Comparison of ENCODE assay signal across 1 cellular context in the genomic region with DNA sequence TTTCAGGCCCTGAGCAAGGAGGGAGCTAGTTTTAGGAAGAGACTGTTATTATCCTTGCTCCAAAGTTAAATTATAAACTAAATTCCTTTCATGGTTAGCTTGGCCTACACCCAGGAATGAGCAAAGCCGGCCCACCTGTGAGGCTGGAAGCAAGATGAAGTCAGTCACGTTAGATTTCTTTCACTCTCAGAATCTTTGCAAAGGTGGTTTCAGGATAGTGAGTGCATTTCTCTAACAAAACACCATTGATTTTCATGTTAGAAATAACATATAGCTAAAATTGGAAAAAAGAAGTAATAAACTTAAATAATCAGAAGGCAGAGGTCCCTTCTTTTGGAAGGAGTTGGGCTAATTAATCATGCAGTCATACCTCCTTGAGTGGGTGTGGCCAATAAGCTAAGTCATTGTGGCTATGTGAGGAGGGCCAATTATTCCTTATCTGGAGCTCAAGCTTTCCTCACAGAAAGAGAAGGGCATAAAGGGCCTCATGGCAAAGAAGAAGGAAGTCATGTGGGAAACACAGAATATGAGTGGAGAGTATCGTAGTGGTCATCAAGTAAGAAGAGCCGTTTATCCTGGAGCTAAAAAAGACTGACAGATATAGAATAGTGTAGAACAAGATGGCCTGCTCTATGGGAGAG.
A peak's percentile ranks its signal among the peaks of the same experiment; 100 is the strongest.
TF ChIP-seq lines count a peak whose summit lies in the region.
"Not testable (repeated sequence)": the region's sequence is repeated elsewhere in the genome, so short reads cannot be mapped to it uniquely, and the experiment has no call there.

No MANE protein-coding gene starts in this region.

TF ChIP-seq in K562, 482 proteins besides CTCF, POLR2A, EP300 and RAD21 (continued from another document):
- TF ChIP-seq, protein P1, sequence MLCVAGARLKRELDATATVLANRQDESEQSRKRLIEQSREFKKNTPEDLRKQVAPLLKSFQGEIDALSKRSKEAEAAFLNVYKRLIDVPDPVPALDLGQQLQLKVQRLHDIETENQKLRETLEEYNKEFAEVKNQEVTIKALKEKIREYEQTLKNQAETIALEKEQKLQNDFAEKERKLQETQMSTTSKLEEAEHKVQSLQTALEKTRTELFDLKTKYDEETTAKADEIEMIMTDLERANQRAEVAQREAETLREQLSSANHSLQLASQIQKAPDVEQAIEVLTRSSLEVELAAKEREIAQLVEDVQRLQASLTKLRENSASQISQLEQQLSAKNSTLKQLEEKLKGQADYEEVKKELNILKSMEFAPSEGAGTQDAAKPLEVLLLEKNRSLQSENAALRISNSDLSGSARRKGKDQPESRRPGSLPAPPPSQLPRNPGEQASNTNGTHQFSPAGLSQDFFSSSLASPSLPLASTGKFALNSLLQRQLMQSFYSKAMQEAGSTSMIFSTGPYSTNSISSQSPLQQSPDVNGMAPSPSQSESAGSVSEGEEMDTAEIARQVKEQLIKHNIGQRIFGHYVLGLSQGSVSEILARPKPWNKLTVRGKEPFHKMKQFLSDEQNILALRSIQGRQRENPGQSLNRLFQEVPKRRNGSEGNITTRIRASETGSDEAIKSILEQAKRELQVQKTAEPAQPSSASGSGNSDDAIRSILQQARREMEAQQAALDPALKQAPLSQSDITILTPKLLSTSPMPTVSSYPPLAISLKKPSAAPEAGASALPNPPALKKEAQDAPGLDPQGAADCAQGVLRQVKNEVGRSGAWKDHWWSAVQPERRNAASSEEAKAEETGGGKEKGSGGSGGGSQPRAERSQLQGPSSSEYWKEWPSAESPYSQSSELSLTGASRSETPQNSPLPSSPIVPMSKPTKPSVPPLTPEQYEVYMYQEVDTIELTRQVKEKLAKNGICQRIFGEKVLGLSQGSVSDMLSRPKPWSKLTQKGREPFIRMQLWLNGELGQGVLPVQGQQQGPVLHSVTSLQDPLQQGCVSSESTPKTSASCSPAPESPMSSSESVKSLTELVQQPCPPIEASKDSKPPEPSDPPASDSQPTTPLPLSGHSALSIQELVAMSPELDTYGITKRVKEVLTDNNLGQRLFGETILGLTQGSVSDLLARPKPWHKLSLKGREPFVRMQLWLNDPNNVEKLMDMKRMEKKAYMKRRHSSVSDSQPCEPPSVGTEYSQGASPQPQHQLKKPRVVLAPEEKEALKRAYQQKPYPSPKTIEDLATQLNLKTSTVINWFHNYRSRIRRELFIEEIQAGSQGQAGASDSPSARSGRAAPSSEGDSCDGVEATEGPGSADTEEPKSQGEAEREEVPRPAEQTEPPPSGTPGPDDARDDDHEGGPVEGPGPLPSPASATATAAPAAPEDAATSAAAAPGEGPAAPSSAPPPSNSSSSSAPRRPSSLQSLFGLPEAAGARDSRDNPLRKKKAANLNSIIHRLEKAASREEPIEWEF (CRISPR knock-in tag; IDR thresholded peaks at IDR 0.05): peak; percentile 81; the same call in 1 of the 2 replicates
- TF ChIP-seq, protein P2, sequence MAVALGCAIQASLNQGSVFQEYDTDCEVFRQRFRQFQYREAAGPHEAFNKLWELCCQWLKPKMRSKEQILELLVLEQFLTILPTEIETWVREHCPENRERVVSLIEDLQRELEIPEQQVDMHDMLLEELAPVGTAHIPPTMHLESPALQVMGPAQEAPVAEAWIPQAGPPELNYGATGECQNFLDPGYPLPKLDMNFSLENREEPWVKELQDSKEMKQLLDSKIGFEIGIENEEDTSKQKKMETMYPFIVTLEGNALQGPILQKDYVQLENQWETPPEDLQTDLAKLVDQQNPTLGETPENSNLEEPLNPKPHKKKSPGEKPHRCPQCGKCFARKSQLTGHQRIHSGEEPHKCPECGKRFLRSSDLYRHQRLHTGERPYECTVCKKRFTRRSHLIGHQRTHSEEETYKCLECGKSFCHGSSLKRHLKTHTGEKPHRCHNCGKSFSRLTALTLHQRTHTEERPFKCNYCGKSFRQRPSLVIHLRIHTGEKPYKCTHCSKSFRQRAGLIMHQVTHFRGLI (CRISPR knock-in tag; IDR thresholded peaks at IDR 0.05): 0 out of 2 replicates have a peak, but pooled peaks have one; percentile 42
- TF ChIP-seq, protein P3, sequence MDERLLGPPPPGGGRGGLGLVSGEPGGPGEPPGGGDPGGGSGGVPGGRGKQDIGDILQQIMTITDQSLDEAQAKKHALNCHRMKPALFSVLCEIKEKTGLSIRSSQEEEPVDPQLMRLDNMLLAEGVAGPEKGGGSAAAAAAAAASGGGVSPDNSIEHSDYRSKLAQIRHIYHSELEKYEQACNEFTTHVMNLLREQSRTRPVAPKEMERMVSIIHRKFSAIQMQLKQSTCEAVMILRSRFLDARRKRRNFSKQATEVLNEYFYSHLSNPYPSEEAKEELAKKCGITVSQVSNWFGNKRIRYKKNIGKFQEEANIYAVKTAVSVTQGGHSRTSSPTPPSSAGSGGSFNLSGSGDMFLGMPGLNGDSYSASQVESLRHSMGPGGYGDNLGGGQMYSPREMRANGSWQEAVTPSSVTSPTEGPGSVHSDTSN (CRISPR knock-in tag; IDR thresholded peaks at IDR 0.05; ENCODE audit: low read depth): 0 out of 2 replicates have a peak, but pooled peaks have one; percentile 2
- TF ChIP-seq, protein P3 (tag; conservative IDR thresholded peaks at IDR 0.05; ENCODE audit: low read depth): peak; percentile 90
- peak; percentile 51; the same call in 1 of the 2 replicates for TF ChIP-seq DMBX1 (CRISPR knock-in tag; IDR thresholded peaks at IDR 0.05; ENCODE audit: borderline replicate concordance)
- peak; percentile 68; the same call in 1 of the 2 replicates for TF ChIP-seq SMARCE1 (IDR thresholded peaks at IDR 0.05)
- TF ChIP-seq EHMT2 (IDR thresholded peaks at IDR 0.05): peak; percentile 59; the same call in 1 of the 2 replicates
- TF ChIP-seq, protein P4, sequence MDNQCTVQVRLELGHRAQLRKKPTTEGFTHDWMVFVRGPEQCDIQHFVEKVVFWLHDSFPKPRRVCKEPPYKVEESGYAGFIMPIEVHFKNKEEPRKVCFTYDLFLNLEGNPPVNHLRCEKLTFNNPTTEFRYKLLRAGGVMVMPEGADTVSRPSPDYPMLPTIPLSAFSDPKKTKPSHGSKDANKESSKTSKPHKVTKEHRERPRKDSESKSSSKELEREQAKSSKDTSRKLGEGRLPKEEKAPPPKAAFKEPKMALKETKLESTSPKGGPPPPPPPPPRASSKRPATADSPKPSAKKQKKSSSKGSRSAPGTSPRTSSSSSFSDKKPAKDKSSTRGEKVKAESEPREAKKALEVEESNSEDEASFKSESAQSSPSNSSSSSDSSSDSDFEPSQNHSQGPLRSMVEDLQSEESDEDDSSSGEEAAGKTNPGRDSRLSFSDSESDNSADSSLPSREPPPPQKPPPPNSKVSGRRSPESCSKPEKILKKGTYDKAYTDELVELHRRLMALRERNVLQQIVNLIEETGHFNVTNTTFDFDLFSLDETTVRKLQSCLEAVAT (IDR thresholded peaks at IDR 0.05): peak in 1 of 2 experiments; percentile 32; a peak in 1 of 4 replicates
- TF ChIP-seq TCF3 (CRISPR knock-in tag; IDR thresholded peaks at IDR 0.05): peak; percentile 74
- TF ChIP-seq, protein P5, sequence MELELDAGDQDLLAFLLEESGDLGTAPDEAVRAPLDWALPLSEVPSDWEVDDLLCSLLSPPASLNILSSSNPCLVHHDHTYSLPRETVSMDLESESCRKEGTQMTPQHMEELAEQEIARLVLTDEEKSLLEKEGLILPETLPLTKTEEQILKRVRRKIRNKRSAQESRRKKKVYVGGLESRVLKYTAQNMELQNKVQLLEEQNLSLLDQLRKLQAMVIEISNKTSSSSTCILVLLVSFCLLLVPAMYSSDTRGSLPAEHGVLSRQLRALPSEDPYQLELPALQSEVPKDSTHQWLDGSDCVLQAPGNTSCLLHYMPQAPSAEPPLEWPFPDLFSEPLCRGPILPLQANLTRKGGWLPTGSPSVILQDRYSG (tag; conservative IDR thresholded peaks at IDR 0.05; ENCODE audit: low read depth): peak; percentile 73; the same call in 1 of the 2 replicates
- TF ChIP-seq, protein P6, sequence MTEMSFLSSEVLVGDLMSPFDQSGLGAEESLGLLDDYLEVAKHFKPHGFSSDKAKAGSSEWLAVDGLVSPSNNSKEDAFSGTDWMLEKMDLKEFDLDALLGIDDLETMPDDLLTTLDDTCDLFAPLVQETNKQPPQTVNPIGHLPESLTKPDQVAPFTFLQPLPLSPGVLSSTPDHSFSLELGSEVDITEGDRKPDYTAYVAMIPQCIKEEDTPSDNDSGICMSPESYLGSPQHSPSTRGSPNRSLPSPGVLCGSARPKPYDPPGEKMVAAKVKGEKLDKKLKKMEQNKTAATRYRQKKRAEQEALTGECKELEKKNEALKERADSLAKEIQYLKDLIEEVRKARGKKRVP (CRISPR knock-in tag; IDR thresholded peaks at IDR 0.05): peak; percentile 64; the same call in 1 of the 2 replicates
- TF ChIP-seq CBFA2T3 (IDR thresholded peaks at IDR 0.05): peak; percentile 66
- TF ChIP-seq E2F3 (CRISPR knock-in tag; IDR thresholded peaks at IDR 0.05): peak; percentile 55; the same call in 1 of the 2 replicates
- TF ChIP-seq CBFA2T2 (conservative IDR thresholded peaks at IDR 0.05): peak; percentile 41; the same call in 1 of the 2 replicates
- peak; percentile 58 for TF ChIP-seq TEAD4 (IDR thresholded peaks at IDR 0.05; ENCODE audit: low read length)
- not testable (repeated sequence) for TF ChIP-seq TEAD4 (CRISPR knock-in tag; IDR thresholded peaks at IDR 0.05; ENCODE audit: borderline replicate concordance)
TF ChIP-seq in K562: peak in this region for 57; not testable (repeated sequence) for 425.
